8 cellular contexts compared by ENCODE assay signal in genomic region chr6:31356216-31356945, GRCh38. TPM values are rescaled to one million over a fixed set of nuclear protein-coding genes. Genes with fewer than 3 reads are reported as not detected.
DNase-seq lines count a peak whose midpoint lies in the region; ATAC-seq and TF ChIP-seq lines count a peak whose summit lies in the region.

No MANE protein-coding gene starts in this region.

- no peaks in the 10 kb centered on the region for H3K9me3 ChIP-seq in endocrine pancreas (ENCODE audit: control insufficient read depth, low read length)

- peak overlapping the region; percentile 54 for H3K9ac ChIP-seq in endocrine pancreas (ENCODE audit: control insufficient read depth, insufficient read depth, low read length)

- TF ChIP-seq CTCF in natural killer cell (IDR thresholded peaks at IDR 0.05): no peak

- peaks cover 2% of the 10 kb centered on the region for H3K27me3 Mint-ChIP-seq in activated CD4-positive, alpha-beta T cell treated with anti-CD3 and anti-CD28 coated beads for 36 hours
- H3K27me3 Mint-ChIP-seq in natural killer cell (ENCODE audit: low read depth in 2 of 2): peaks cover 3 to 12% of the 10 kb centered on the region in 2 donors

- peak; percentile 27 for ATAC-seq in HG02870 (IDR thresholded peaks at IDR 0.05; ENCODE audit: unreplicated experiment)
- peak; percentile 4 for ATAC-seq in activated CD4-positive, alpha-beta T cell treated with anti-CD3 and anti-CD28 coated beads for 36 hours
- ATAC-seq in natural killer cell: peak; percentile 7 to 19 (median 15)
- no peak for ATAC-seq in GM18858 (IDR thresholded peaks at IDR 0.05; ENCODE audit: unreplicated experiment)

- peak overlapping the region; percentile 99 for H3K27ac Mint-ChIP-seq in activated CD4-positive, alpha-beta T cell treated with anti-CD3 and anti-CD28 coated beads for 36 hours
- H3K27ac Mint-ChIP-seq in natural killer cell: peak overlapping the region; percentile 100

- no peaks in the 10 kb centered on the region for H3K36me3 ChIP-seq in endocrine pancreas (ENCODE audit: control insufficient read depth, insufficient read depth, low read length)

- DNase-seq in G401 (ENCODE audit: low spot score) (peak; percentile 27), natural killer cell (peak; percentile 72), UCSD-AML1 (lab: John Stamatoyannopoulos, UW; ENCODE audit: unreplicated experiment) (no peak), OCI-M2 (lab: John Stamatoyannopoulos, UW; ENCODE audit: unreplicated experiment) (no peak)
- peak; percentile 79 for DNase-seq in activated CD4-positive, alpha-beta T cell treated with anti-CD3 and anti-CD28 coated beads for 36 hours

- H3K4me1 Mint-ChIP-seq in activated CD4-positive, alpha-beta T cell treated with anti-CD3 and anti-CD28 coated beads for 36 hours: peaks cover 58% of the 10 kb centered on the region
- H3K4me1 Mint-ChIP-seq in natural killer cell: peaks cover 65 to 73% of the 10 kb centered on the region in 2 donors

- peaks cover 47% of the 10 kb centered on the region for H3K36me3 Mint-ChIP-seq in activated CD4-positive, alpha-beta T cell treated with anti-CD3 and anti-CD28 coated beads for 36 hours (ENCODE audit: low read depth)
- peaks cover 31% of the 10 kb centered on the region for H3K36me3 Mint-ChIP-seq in natural killer cell

- peaks cover 2% of the 10 kb centered on the region for H3K27me3 ChIP-seq in endocrine pancreas (ENCODE audit: control insufficient read depth, insufficient read depth, low read length)

- intact Hi-C loops in activated CD4-positive, alpha-beta T cell treated with anti-CD3 and anti-CD28 coated beads for 36 hours (cut with DNase I, micrococcal nuclease): loop anchor here (1.0 to 10.0 kb wide), 9 partner anchors 24 to 1414 kb away; partner anchors contain the start of genes FLOT1 (in 1 of the 2), HLA-A (in 1 of the 2), IER3 (in 1 of the 2) and LTA (in 1 of the 2)
- intact Hi-C loops in natural killer cell (cut with micrococcal nuclease): loop anchor here (10.0 kb wide), 1 partner anchor 742 kb away; the partner anchor contains the start of genes MRPS18B and PPP1R10

- in situ Hi-C loops in G401 (cut with HindIII; ENCODE audit: low sequenced_read_pairs): no loop called here

- CTCF ChIA-PET in activated CD4-positive, alpha-beta T cell treated with anti-CD3 and anti-CD28 coated beads for 36 hours (lab: Charles Lee): no interaction called here

- H3K4me3 ChIP-seq in endocrine pancreas (ENCODE audit: control insufficient read depth, insufficient read depth, low read length): no peak overlapping the region

- H3K4me1 ChIP-seq in endocrine pancreas (ENCODE audit: control insufficient read depth, insufficient read depth, low read length): no peaks in the 10 kb centered on the region

- POLR2A ChIA-PET in activated CD4-positive, alpha-beta T cell treated with anti-CD3 and anti-CD28 coated beads for 36 hours (lab: Charles Lee): no interaction called here

- H3K4me3 Mint-ChIP-seq in activated CD4-positive, alpha-beta T cell treated with anti-CD3 and anti-CD28 coated beads for 36 hours: peak overlapping the region; percentile 98
- H3K4me3 Mint-ChIP-seq in natural killer cell: peak overlapping the region; percentile 97

- H3K9me3 Mint-ChIP-seq in activated CD4-positive, alpha-beta T cell treated with anti-CD3 and anti-CD28 coated beads for 36 hours (ENCODE audit: low read depth): peaks cover 5% of the 10 kb centered on the region
- H3K9me3 Mint-ChIP-seq in natural killer cell: no peaks in the 10 kb centered on the region

RNA-seq across cellular contexts. Expression of gene HLA-B, which starts 0.6 kb away (rescaled TPM):
- 9.0 and 25.4 TPM in 2 replicates for total RNA-seq in G401 (2014; rRNA removed; shearing (Covaris generic))
- 1,000 to 10,000 TPM; 2,101 to 2,412 TPM for total RNA-seq in activated CD4-positive, alpha-beta T cell treated with anti-CD3 and anti-CD28 coated beads for 36 hours
- total RNA-seq in natural killer cell: over 10,000 TPM in 2 of 3 donors, 1,000 to 10,000 TPM in 1; 9,586 to 11,061 (median 11,048) TPM

RNA-seq across cellular contexts. Expression of gene MICA, which starts 47.0 kb away (rescaled TPM):
- total RNA-seq in G401 (2014; rRNA removed; shearing (Covaris generic)): 40.3 and 44.1 TPM in 2 replicates
- 1 to 10 TPM; 6.3 to 7.1 TPM for total RNA-seq in activated CD4-positive, alpha-beta T cell treated with anti-CD3 and anti-CD28 coated beads for 36 hours
- 10 to 100 TPM in 2 of 3 donors, 1 to 10 TPM in 1; 9.3 to 19.7 (median 11.4) TPM for total RNA-seq in natural killer cell

Comparison
In these comparisons a context has a peak if more than half of its experiments do, and no peak if none do; other contexts are left out.
1. DNase-seq: peak in G401 (single experiment), activated CD4-positive, alpha-beta T cell treated with anti-CD3 and anti-CD28 coated beads for 36 hours (single experiment) and natural killer cell (single experiment); none in UCSD-AML1 (single experiment) and OCI-M2 (single experiment).
2. RNA of gene HLA-B, which starts 0.6 kb away (total RNA-seq): 9,586 to 11,061 TPM in natural killer cell and 2,101 to 2,412 TPM in activated CD4-positive, alpha-beta T cell treated with anti-CD3 and anti-CD28 coated beads for 36 hours; 9.0 to 25.4 TPM in G401; every median in the first group is over 10 times any median in the second.